Comparison of ENCODE assay signal across 1 cellular context in the genomic region with DNA sequence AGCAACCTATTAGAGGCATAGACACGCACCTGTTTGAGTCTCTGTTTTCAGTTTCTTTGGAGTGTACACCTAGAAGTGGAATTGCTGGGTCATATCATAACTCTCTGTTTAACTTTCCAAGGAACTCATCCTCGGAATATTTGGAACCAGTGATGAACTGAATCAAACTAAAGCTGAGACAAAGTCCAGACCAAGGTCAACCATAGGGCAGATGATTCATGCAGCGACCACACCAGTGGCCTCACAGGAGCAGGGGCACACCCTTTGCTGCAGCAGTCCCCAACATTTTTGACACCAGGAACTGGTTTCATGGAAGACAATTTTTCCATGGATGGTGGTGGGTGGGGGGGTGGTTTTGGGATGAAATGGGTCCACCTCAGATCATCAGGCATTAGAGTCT.
TF ChIP-seq lines count a peak whose summit lies in the region.

No MANE protein-coding gene starts in this region.

TF ChIP-seq in HCT116, 20 proteins besides CTCF, POLR2A, EP300 and RAD21 (continued from another document):
- TF ChIP-seq, protein P1, sequence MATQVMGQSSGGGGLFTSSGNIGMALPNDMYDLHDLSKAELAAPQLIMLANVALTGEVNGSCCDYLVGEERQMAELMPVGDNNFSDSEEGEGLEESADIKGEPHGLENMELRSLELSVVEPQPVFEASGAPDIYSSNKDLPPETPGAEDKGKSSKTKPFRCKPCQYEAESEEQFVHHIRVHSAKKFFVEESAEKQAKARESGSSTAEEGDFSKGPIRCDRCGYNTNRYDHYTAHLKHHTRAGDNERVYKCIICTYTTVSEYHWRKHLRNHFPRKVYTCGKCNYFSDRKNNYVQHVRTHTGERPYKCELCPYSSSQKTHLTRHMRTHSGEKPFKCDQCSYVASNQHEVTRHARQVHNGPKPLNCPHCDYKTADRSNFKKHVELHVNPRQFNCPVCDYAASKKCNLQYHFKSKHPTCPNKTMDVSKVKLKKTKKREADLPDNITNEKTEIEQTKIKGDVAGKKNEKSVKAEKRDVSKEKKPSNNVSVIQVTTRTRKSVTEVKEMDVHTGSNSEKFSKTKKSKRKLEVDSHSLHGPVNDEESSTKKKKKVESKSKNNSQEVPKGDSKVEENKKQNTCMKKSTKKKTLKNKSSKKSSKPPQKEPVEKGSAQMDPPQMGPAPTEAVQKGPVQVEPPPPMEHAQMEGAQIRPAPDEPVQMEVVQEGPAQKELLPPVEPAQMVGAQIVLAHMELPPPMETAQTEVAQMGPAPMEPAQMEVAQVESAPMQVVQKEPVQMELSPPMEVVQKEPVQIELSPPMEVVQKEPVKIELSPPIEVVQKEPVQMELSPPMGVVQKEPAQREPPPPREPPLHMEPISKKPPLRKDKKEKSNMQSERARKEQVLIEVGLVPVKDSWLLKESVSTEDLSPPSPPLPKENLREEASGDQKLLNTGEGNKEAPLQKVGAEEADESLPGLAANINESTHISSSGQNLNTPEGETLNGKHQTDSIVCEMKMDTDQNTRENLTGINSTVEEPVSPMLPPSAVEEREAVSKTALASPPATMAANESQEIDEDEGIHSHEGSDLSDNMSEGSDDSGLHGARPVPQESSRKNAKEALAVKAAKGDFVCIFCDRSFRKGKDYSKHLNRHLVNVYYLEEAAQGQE (IDR thresholded peaks at IDR 0.05; ENCODE audit: low read depth), result no peak
- TF ChIP-seq SP1 (IDR thresholded peaks at IDR 0.05; ENCODE audit: low read depth), result no peak
- no peak for TF ChIP-seq YY1 (IDR thresholded peaks at IDR 0.05; ENCODE audit: extremely low read depth, insufficient replicate concordance, low read depth, low read length)
- TF ChIP-seq EZH2phosphoT487 (IDR thresholded peaks at IDR 0.05; ENCODE audit: borderline replicate concordance), result no peak
- no peak for TF ChIP-seq EGR1 (IDR thresholded peaks at IDR 0.05; ENCODE audit: low read depth)
- TF ChIP-seq POLR2AphosphoS5 (IDR thresholded peaks at IDR 0.05; ENCODE audit: low read depth, low read length), result no peak
- TF ChIP-seq ZNF274 (IDR thresholded peaks at IDR 0.05; ENCODE audit: low read depth, low read length), result no peak
- TF ChIP-seq, protein P2, sequence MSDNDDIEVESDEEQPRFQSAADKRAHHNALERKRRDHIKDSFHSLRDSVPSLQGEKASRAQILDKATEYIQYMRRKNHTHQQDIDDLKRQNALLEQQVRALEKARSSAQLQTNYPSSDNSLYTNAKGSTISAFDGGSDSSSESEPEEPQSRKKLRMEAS (IDR thresholded peaks at IDR 0.05), result no peak
- TF ChIP-seq SIN3A (IDR thresholded peaks at IDR 0.05; ENCODE audit: low read depth), result no peak
- TF ChIP-seq EZH2 (IDR thresholded peaks at IDR 0.05), result no peak
- no peak for TF ChIP-seq TCF7L2 (IDR thresholded peaks at IDR 0.05; ENCODE audit: borderline replicate concordance, extremely low read depth, insufficient read depth, insufficient read length)
- no peak for TF ChIP-seq CEBPB (IDR thresholded peaks at IDR 0.05; ENCODE audit: low read depth)
- no peak for TF ChIP-seq ZFX (IDR thresholded peaks at IDR 0.05)
